In genomic region chr3:170506556-170506955, GRCh38 we compare ENCODE assay signal across 10 cellular contexts.
DNase-seq lines count a peak whose midpoint lies in the region; ATAC-seq and TF ChIP-seq lines count a peak whose summit lies in the region.
"Had no signal": no experiment of that assay in that cellular context is flagged by ENCODE, and none has a peak within 500 bp of the region (broad histone marks: within the 10 kb centered on the region; RNA-seq: fewer than 3 reads in every experiment).

No MANE protein-coding gene starts in this region.

- TF ChIP-seq CTCF in GM23338 (conservative IDR thresholded peaks at IDR 0.05; ENCODE audit: low read depth in 2 of 2) (no peak), kidney epithelial cell (IDR thresholded peaks at IDR 0.05; ENCODE audit: insufficient read depth, low read length, poor library complexity, severe bottlenecking) (no peak), coronary artery (IDR thresholded peaks at IDR 0.05) (no peak)

- no peaks in the 10 kb centered on the region for H3F3A ChIP-seq in GM23338 (replicated peaks; ENCODE audit: low read depth)

- H3K27ac Mint-ChIP-seq in GM23338: peak overlapping the region; percentile 87
- H3K27ac Mint-ChIP-seq: neural progenitor cell had no signal

- ATAC-seq in GM23338: peak; percentile 32; the same call in 1 of the 3 replicates

- H3K4me1 Mint-ChIP-seq in GM23338: peaks cover 10% of the 10 kb centered on the region; the same call in 2 of the 3 replicates

- H3K4me1 ChIP-seq in GM23338 (ENCODE audit: insufficient read depth): 0 out of 2 replicates have a peak, but pooled peaks cover 3% of the 10 kb centered on the region
- H3K4me1 ChIP-seq: heart right ventricle, neural progenitor cell had no signal

- no peaks in the 10 kb centered on the region for H3K79me2 ChIP-seq in GM23338 (replicated peaks; ENCODE audit: insufficient read depth)

- DNase-seq in ACHN (peak; percentile 60), GM23338 (ENCODE audit: low spot score) (peak; percentile 37), amniotic epithelial cell (ENCODE audit: low read depth) (peak; percentile 55), kidney epithelial cell (ENCODE audit: low read depth) (peak; percentile 26), RKO (ENCODE audit: low spot score) (no peak), coronary artery (ENCODE audit: low spot score) (no peak)
- DNase-seq in activated naive CD4-positive, alpha-beta T cell treated with Interleukin-2 at 50 U/mL for 16 hours: no peak
- no peak for DNase-seq in activated CD8-positive, alpha-beta memory T cell treated with anti-CD3 and anti-CD28 coated beads for 24 hours
- DNase-seq: heart right ventricle had no signal

- H3K4me3 ChIP-seq in GM23338 (no peak overlapping the region), kidney epithelial cell (ENCODE audit: low read depth, low read length) (no peak overlapping the region), coronary artery (no peak overlapping the region)
- H3K4me3 ChIP-seq: heart right ventricle, neural progenitor cell had no signal

- H3K36me3 ChIP-seq in GM23338 (ENCODE audit: insufficient read depth) (no peaks in the 10 kb centered on the region), kidney epithelial cell (ENCODE audit: control insufficient read depth, insufficient read depth, low read length) (no peaks in the 10 kb centered on the region)
- H3K36me3 ChIP-seq: heart right ventricle, neural progenitor cell had no signal

- in situ Hi-C loops in ACHN (cut with HindIII; ENCODE audit: low pct_ligation_motif_present, low pct_unique_long_range_greater_than_20kb, low sequenced_read_pairs): no loop called here

- H3K27me3 ChIP-seq in GM23338 (ENCODE audit: insufficient read depth): no peaks in the 10 kb centered on the region
- H3K27me3 ChIP-seq in kidney epithelial cell (ENCODE audit: control insufficient read depth, insufficient read depth, low read length): no peaks in the 10 kb centered on the region
- H3K27me3 ChIP-seq: heart right ventricle, neural progenitor cell had no signal

- no peak overlapping the region for H3K4me3 Mint-ChIP-seq in GM23338
- H3K4me3 Mint-ChIP-seq: neural progenitor cell had no signal

- no peaks in the 10 kb centered on the region for H3K27me3 Mint-ChIP-seq in GM23338 (ENCODE audit: insufficient read depth, low read depth, poor library complexity)

- H2AFZ ChIP-seq in GM23338: no peak overlapping the region; the same call in 1 of the 2 replicates
- H2AFZ ChIP-seq: neural progenitor cell had no signal

- no peak overlapping the region for H3K4me2 ChIP-seq in GM23338
- H3K4me2 ChIP-seq: neural progenitor cell had no signal

- H4K20me1 ChIP-seq in GM23338 (replicated peaks; ENCODE audit: insufficient read depth): no peaks in the 10 kb centered on the region

- no peaks in the 10 kb centered on the region for H3K36me3 Mint-ChIP-seq in GM23338 (ENCODE audit: low read depth)
- H3K36me3 Mint-ChIP-seq: neural progenitor cell had no signal

- no peaks in the 10 kb centered on the region for H3K9me2 ChIP-seq in GM23338 (ENCODE audit: insufficient read depth)

- no peaks in the 10 kb centered on the region for H3K9me3 Mint-ChIP-seq in GM23338
- H3K9me3 Mint-ChIP-seq: neural progenitor cell had no signal

- H3K27ac ChIP-seq in GM23338 (ENCODE audit: low read depth) (no peak overlapping the region), coronary artery (no peak overlapping the region)
- H3K27ac ChIP-seq: heart right ventricle, neural progenitor cell had no signal

TF ChIP-seq in GM23338, 12 proteins besides CTCF, POLR2A, EP300 and RAD21 (continues in another document):
- TF ChIP-seq STAT1 (IDR thresholded peaks at IDR 0.05; ENCODE audit: unreplicated experiment): no peak
- TF ChIP-seq ETS1 (IDR thresholded peaks at IDR 0.05): no peak
- TF ChIP-seq ZNF331 (CRISPR knock-in tag; IDR thresholded peaks at IDR 0.05; ENCODE audit: low read depth): no peak
- no peak for TF ChIP-seq REST (IDR thresholded peaks at IDR 0.05; ENCODE audit: unreplicated experiment)
- no peak for TF ChIP-seq JUNB (IDR thresholded peaks at IDR 0.05; ENCODE audit: unreplicated experiment)
- no peak for TF ChIP-seq EZH2phosphoT487 (IDR thresholded peaks at IDR 0.05; ENCODE audit: unreplicated experiment)
- TF ChIP-seq POLR2AphosphoS5 (IDR thresholded peaks at IDR 0.05; ENCODE audit: low read depth): no peak
- no peak for TF ChIP-seq NANOG (IDR thresholded peaks at IDR 0.05; ENCODE audit: borderline replicate concordance)

Comparison
In these comparisons a context has a peak if more than half of its experiments do, and no peak if none do; other contexts are left out.
1. DNase-seq: peak in ACHN (single experiment), GM23338 (single experiment), amniotic epithelial cell (single experiment) and kidney epithelial cell (single experiment); none in RKO (single experiment), coronary artery (single experiment), activated naive CD4-positive, alpha-beta T cell treated with Interleukin-2 at 50 U/mL for 16 hours (single experiment) and activated CD8-positive, alpha-beta memory T cell treated with anti-CD3 and anti-CD28 coated beads for 24 hours (single experiment).